In the genomic region with DNA sequence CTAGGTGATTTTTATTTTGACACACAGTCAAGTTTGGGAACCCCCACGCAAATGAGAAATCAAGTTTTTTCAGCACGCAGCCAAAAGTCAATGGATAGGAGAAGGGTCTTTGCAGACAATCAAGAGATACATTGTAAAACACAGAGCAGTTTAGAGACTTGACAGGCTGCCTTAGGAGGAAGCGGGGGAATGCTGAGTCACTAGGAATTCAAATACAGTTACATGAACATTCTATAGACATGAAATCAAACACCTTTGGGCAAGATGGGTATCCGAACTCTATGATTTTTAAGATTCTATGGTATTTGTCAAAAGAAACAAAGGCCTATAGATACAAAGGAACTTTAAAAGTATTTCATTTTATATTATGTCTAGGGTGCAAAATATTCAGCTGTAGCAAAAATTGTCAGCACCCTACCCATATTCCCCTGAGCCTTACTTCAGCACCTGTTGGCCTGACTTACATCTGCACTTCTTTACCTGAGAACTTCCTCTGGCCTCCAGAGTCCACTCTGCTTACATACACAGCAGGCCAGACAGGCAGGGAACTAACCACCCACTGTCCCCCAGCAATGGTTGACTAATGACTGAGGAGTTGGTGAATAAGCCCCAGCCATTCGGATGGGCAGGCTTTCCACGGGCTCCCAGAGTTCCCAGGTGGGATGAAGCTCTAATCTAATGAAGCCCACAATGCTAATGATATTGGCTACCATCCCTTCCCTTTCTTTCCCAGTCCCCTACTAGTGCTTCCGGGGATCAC, we compare ENCODE assay signal across 1 cellular context.
TF ChIP-seq lines count a peak whose summit lies in the region.

No MANE protein-coding gene starts in this region.

TF ChIP-seq in GM23338, 12 proteins besides CTCF, POLR2A, EP300 and RAD21:
- TF ChIP-seq, protein P1, sequence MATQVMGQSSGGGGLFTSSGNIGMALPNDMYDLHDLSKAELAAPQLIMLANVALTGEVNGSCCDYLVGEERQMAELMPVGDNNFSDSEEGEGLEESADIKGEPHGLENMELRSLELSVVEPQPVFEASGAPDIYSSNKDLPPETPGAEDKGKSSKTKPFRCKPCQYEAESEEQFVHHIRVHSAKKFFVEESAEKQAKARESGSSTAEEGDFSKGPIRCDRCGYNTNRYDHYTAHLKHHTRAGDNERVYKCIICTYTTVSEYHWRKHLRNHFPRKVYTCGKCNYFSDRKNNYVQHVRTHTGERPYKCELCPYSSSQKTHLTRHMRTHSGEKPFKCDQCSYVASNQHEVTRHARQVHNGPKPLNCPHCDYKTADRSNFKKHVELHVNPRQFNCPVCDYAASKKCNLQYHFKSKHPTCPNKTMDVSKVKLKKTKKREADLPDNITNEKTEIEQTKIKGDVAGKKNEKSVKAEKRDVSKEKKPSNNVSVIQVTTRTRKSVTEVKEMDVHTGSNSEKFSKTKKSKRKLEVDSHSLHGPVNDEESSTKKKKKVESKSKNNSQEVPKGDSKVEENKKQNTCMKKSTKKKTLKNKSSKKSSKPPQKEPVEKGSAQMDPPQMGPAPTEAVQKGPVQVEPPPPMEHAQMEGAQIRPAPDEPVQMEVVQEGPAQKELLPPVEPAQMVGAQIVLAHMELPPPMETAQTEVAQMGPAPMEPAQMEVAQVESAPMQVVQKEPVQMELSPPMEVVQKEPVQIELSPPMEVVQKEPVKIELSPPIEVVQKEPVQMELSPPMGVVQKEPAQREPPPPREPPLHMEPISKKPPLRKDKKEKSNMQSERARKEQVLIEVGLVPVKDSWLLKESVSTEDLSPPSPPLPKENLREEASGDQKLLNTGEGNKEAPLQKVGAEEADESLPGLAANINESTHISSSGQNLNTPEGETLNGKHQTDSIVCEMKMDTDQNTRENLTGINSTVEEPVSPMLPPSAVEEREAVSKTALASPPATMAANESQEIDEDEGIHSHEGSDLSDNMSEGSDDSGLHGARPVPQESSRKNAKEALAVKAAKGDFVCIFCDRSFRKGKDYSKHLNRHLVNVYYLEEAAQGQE (IDR thresholded peaks at IDR 0.05; ENCODE audit: unreplicated experiment): no peak
- TF ChIP-seq, protein P2, sequence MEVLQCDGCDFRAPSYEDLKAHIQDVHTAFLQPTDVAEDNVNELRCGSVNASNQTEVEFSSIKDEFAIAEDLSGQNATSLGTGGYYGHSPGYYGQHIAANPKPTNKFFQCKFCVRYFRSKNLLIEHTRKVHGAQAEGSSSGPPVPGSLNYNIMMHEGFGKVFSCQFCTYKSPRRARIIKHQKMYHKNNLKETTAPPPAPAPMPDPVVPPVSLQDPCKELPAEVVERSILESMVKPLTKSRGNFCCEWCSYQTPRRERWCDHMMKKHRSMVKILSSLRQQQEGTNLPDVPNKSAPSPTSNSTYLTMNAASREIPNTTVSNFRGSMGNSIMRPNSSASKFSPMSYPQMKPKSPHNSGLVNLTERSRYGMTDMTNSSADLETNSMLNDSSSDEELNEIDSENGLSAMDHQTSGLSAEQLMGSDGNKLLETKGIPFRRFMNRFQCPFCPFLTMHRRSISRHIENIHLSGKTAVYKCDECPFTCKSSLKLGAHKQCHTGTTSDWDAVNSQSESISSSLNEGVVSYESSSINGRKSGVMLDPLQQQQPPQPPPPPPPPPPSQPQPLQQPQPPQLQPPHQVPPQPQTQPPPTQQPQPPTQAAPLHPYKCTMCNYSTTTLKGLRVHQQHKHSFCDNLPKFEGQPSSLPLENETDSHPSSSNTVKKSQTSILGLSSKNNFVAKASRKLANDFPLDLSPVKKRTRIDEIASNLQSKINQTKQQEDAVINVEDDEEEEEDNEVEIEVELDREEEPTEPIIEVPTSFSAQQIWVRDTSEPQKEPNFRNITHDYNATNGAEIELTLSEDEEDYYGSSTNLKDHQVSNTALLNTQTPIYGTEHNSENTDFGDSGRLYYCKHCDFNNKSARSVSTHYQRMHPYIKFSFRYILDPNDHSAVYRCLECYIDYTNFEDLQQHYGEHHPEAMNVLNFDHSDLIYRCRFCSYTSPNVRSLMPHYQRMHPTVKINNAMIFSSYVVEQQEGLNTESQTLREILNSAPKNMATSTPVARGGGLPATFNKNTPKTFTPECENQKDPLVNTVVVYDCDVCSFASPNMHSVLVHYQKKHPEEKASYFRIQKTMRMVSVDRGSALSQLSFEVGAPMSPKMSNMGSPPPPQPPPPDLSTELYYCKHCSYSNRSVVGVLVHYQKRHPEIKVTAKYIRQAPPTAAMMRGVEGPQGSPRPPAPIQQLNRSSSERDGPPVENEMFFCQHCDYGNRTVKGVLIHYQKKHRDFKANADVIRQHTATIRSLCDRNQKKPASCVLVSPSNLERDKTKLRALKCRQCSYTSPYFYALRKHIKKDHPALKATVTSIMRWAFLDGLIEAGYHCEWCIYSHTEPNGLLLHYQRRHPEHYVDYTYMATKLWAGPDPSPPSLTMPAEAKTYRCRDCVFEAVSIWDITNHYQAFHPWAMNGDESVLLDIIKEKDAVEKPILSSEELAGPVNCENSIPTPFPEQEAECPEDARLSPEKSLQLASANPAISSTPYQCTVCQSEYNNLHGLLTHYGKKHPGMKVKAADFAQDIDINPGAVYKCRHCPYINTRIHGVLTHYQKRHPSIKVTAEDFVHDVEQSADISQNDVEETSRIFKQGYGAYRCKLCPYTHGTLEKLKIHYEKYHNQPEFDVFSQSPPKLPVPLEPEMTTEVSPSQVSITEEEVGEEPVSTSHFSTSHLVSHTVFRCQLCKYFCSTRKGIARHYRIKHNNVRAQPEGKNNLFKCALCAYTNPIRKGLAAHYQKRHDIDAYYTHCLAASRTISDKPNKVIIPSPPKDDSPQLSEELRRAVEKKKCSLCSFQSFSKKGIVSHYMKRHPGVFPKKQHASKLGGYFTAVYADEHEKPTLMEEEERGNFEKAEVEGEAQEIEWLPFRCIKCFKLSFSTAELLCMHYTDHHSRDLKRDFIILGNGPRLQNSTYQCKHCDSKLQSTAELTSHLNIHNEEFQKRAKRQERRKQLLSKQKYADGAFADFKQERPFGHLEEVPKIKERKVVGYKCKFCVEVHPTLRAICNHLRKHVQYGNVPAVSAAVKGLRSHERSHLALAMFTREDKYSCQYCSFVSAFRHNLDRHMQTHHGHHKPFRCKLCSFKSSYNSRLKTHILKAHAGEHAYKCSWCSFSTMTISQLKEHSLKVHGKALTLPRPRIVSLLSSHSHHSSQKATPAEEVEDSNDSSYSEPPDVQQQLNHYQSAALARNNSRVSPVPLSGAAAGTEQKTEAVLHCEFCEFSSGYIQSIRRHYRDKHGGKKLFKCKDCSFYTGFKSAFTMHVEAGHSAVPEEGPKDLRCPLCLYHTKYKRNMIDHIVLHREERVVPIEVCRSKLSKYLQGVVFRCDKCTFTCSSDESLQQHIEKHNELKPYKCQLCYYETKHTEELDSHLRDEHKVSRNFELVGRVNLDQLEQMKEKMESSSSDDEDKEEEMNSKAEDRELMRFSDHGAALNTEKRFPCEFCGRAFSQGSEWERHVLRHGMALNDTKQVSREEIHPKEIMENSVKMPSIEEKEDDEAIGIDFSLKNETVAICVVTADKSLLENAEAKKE (CRISPR knock-in tag; IDR thresholded peaks at IDR 0.05): 0 out of 2 replicates have a peak, but pooled peaks have one; percentile 30
- no peak for TF ChIP-seq EZH2 (IDR thresholded peaks at IDR 0.05; ENCODE audit: low read depth, unreplicated experiment)
- TF ChIP-seq, protein P3, sequence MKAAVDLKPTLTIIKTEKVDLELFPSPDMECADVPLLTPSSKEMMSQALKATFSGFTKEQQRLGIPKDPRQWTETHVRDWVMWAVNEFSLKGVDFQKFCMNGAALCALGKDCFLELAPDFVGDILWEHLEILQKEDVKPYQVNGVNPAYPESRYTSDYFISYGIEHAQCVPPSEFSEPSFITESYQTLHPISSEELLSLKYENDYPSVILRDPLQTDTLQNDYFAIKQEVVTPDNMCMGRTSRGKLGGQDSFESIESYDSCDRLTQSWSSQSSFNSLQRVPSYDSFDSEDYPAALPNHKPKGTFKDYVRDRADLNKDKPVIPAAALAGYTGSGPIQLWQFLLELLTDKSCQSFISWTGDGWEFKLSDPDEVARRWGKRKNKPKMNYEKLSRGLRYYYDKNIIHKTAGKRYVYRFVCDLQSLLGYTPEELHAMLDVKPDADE (IDR thresholded peaks at IDR 0.05): no peak
- TF ChIP-seq ZNF114 (CRISPR knock-in tag; IDR thresholded peaks at IDR 0.05): no peak
- no peak for TF ChIP-seq POLR2AphosphoS5 (IDR thresholded peaks at IDR 0.05; ENCODE audit: low read depth)
